Comparison of ENCODE assay signal across 1 cellular context in the genomic region with DNA sequence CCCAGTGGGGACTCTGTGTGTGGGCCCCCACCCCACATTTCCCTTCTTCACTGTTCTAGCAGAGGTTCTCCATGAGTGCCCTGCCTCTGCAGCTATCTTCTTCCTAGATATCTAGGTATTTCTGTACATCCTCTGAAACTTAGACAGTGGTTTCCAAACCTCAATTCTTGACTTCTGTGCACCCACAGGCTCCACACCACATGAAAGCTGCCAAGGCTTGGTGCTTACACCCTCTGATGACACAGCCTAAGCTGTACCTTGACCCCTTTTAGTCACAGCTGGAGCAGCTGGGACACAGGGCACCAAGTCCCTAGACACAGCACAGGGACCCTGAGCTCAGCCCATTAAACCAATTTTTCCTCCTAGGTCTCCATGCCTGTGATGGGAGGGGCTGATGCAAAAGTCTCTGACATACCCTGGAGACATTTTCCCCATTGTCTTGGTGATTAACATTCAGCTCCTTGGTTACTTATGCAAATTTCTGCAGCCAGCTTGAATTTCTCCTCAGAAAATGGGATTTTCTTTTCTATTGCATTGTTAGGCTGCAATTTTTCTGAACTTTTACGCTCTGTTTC.
TF ChIP-seq lines count a peak whose summit lies in the region.

No MANE protein-coding gene starts in this region.

TF ChIP-seq in H1, 55 proteins besides CTCF, POLR2A, EP300 and RAD21 (continued from another document):
- TF ChIP-seq ZNF274 (IDR thresholded peaks at IDR 0.05; ENCODE audit: borderline replicate concordance, extremely low read depth, low read length) (no peak), CREB1 (IDR thresholded peaks at IDR 0.05) (no peak)
